In genomic region chr17:17757391-17757791, GRCh38 we compare ENCODE assay signal across 11 cellular contexts.
A peak's percentile ranks its signal among the peaks of the same experiment; 100 is the strongest.
DNase-seq lines count a peak whose midpoint lies in the region; ATAC-seq and TF ChIP-seq lines count a peak whose summit lies in the region.
"Had no signal": no experiment of that assay in that cellular context is flagged by ENCODE, and none has a peak within 500 bp of the region (broad histone marks: within the 10 kb centered on the region; RNA-seq: fewer than 3 reads in every experiment).

No MANE protein-coding gene starts in this region.

- peak overlapping the region; percentile 93 to 99 (median 96) for H3K27ac Mint-ChIP-seq in naive B cell

- peaks cover 54 to 88% (median 76%) of the 10 kb centered on the region in 3 donors for H3K4me1 Mint-ChIP-seq in naive B cell

- H3K9me3 ChIP-seq in psoas muscle, result no peaks in the 10 kb centered on the region
- H3K9me3 ChIP-seq: MG63, pancreas had no signal

- H3K9me3 Mint-ChIP-seq in naive B cell, result no peaks in the 10 kb centered on the region

- H3K4me1 ChIP-seq in psoas muscle, result peaks cover 7% of the 10 kb centered on the region

- H3K36me3 Mint-ChIP-seq in naive B cell, result no peaks in the 10 kb centered on the region

- no peak overlapping the region for H3K4me3 ChIP-seq in psoas muscle
- H3K4me3 ChIP-seq: MG63, pancreas had no signal

- H3K4me3 Mint-ChIP-seq in naive B cell, result peak overlapping the region; percentile 72 to 93 (median 88)

- 79 to 90% (median 89%) methylated on average over 15 of the region's 15 CpGs for WGBS in psoas muscle, 3 donors

- DNase-seq in DMS 273 (lab: John Stamatoyannopoulos, UW; ENCODE audit: unreplicated experiment), result peak; percentile 41
- DNase-seq in DMS 273 treated with DMSO at 0.1 percent for 48 hours (lab: John Stamatoyannopoulos, UW), result no peak
- peak; percentile 83 for DNase-seq in NCI-H1105 treated with DMSO at 0.1 percent for 48 hours (lab: John Stamatoyannopoulos, UW)
- peak; percentile 36 for DNase-seq in activated CD4-positive, CD25-positive, alpha-beta regulatory T cell treated with anti-CD3 and anti-CD28 coated beads, Interleukin-2, amount 50 U/mL, for 72 hours
- peak; percentile 74 for DNase-seq in naive B cell
- DNase-seq in psoas muscle, result no peak
- DNase-seq: MG63, pancreas had no signal

- no peaks in the 10 kb centered on the region for H3K36me3 ChIP-seq in psoas muscle (ENCODE audit: insufficient read depth in 1 of 2, low read depth in 1 of 2)
- H3K36me3 ChIP-seq: MG63, pancreas had no signal

- H3K27me3 ChIP-seq in psoas muscle (ENCODE audit: insufficient read depth in 3 of 3, low read length in 2 of 3), result no peaks in the 10 kb centered on the region
- H3K27me3 ChIP-seq: MG63, pancreas had no signal

- peak; percentile 88 for ATAC-seq in naive B cell (ENCODE audit: low read depth in 2 of 2)
- ATAC-seq in GM21528 (IDR thresholded peaks at IDR 0.05; ENCODE audit: low FRiP score, unreplicated experiment), result no peak
- no peak for ATAC-seq in HG03175 (IDR thresholded peaks at IDR 0.05; ENCODE audit: unreplicated experiment)
- ATAC-seq in psoas muscle, result no peak

- H3K27ac ChIP-seq in psoas muscle, result no peak overlapping the region
- H3K27ac ChIP-seq: 22Rv1 had no signal

- no peak for TF ChIP-seq CTCF in psoas muscle (IDR thresholded peaks at IDR 0.05)

- H3K27me3 Mint-ChIP-seq in naive B cell, result no peaks in the 10 kb centered on the region

- intact Hi-C loops in psoas muscle (cut with DNase I), result no loop called here

Comparison
In these comparisons a context has a peak if more than half of its experiments do, and no peak if none do; other contexts are left out.
1. DNase-seq: peak in DMS 273 (single experiment), NCI-H1105 treated with DMSO at 0.1 percent for 48 hours (single experiment), activated CD4-positive, CD25-positive, alpha-beta regulatory T cell treated with anti-CD3 and anti-CD28 coated beads, Interleukin-2, amount 50 U/mL, for 72 hours (single experiment) and naive B cell (single experiment); none in DMS 273 treated with DMSO at 0.1 percent for 48 hours (single experiment) and psoas muscle (0 of 2).
2. ATAC-seq: peak in naive B cell (2 of 2); none in GM21528 (single experiment), HG03175 (single experiment) and psoas muscle (0 of 4).